Comparison of ENCODE assay signal across 2 cellular contexts in genomic region chr4:41611124-41611838, GRCh38.
TF ChIP-seq lines count a peak whose summit lies in the region.

No MANE protein-coding gene starts in this region.

TF ChIP-seq in HCT116, 20 proteins besides CTCF, POLR2A, EP300 and RAD21:
- TF ChIP-seq EGR1 (IDR thresholded peaks at IDR 0.05; ENCODE audit: low read depth) (no peak), MAX (IDR thresholded peaks at IDR 0.05) (no peak), SIN3A (IDR thresholded peaks at IDR 0.05; ENCODE audit: low read depth) (no peak), EZH2 (IDR thresholded peaks at IDR 0.05) (no peak), FOSL1 (IDR thresholded peaks at IDR 0.05; ENCODE audit: low read depth) (no peak), REST (IDR thresholded peaks at IDR 0.05; ENCODE audit: low read depth) (no peak), JUND (IDR thresholded peaks at IDR 0.05) (no peak), ZFX (IDR thresholded peaks at IDR 0.05) (no peak), ELF1 (IDR thresholded peaks at IDR 0.05; ENCODE audit: borderline replicate concordance, low read depth) (no peak), SP1 (IDR thresholded peaks at IDR 0.05; ENCODE audit: low read depth) (no peak), ZNF274 (IDR thresholded peaks at IDR 0.05; ENCODE audit: low read depth, low read length) (no peak), ZBTB33 (IDR thresholded peaks at IDR 0.05; ENCODE audit: extremely low read depth, insufficient replicate concordance, low read length) (no peak), TCF7L2 (IDR thresholded peaks at IDR 0.05; ENCODE audit: borderline replicate concordance, extremely low read depth, insufficient read depth, insufficient read length) (no peak), YY1 (IDR thresholded peaks at IDR 0.05; ENCODE audit: extremely low read depth, insufficient replicate concordance, low read depth, low read length) (no peak), POLR2AphosphoS5 (IDR thresholded peaks at IDR 0.05; ENCODE audit: low read depth, low read length) (no peak)

TF ChIP-seq in HepG2, 621 proteins besides CTCF, POLR2A, EP300 and RAD21:
- TF ChIP-seq CREBL2 (CRISPR knock-in tag; IDR thresholded peaks at IDR 0.05; ENCODE audit: borderline replicate concordance) (no peak), NFKBIZ (CRISPR knock-in tag; IDR thresholded peaks at IDR 0.05) (no peak), SP2 (CRISPR knock-in tag; IDR thresholded peaks at IDR 0.05) (no peak), NFATC3 (CRISPR knock-in tag; IDR thresholded peaks at IDR 0.05) (no peak), ZNF556 (CRISPR knock-in tag; IDR thresholded peaks at IDR 0.05; ENCODE audit: borderline replicate concordance) (no peak), SIN3B (IDR thresholded peaks at IDR 0.05; ENCODE audit: low read length) (no peak), ZNF20 (CRISPR knock-in tag; IDR thresholded peaks at IDR 0.05) (no peak), ZNF431 (CRISPR knock-in tag; IDR thresholded peaks at IDR 0.05; ENCODE audit: borderline replicate concordance, low read depth) (no peak), THYN1 (CRISPR knock-in tag; IDR thresholded peaks at IDR 0.05; ENCODE audit: borderline replicate concordance, low read depth) (no peak), GPN1 (CRISPR knock-in tag; IDR thresholded peaks at IDR 0.05; ENCODE audit: borderline replicate concordance) (no peak), ZSCAN5A (CRISPR knock-in tag; IDR thresholded peaks at IDR 0.05; ENCODE audit: borderline replicate concordance) (no peak)
TF ChIP-seq in HepG2: peak in this region for 0.
